ENCODE assay signal across 10 cellular contexts in the genomic region with DNA sequence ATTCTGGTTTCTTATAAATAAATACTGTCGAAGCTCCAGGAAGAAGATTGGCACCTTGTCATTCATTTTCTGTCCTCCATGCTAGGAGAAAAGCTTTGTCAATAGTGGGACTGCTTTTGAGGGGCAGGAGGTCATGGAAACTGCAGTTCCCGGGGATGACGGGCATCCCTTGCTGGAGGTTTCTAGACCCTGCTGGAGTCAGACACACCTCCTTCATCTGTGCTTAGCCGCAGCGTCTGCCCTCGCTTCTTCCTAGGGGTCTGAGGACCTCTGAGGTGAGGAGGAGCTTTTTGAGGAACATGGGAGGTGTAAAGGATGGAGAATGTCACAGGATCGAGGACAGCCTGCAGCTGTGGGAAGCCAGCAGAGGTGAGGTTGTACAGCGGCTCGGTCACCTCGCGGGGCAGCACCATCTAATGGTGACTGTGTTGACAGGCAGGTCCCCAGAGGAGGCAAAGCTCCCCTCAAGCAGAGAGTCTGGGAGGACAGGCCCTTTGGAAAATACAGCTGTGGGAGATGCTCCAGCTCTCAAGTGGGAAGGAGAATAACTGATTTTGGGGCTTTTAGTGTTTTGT.
A peak's percentile ranks its signal among the peaks of the same experiment; 100 is the strongest.
DNase-seq lines count a peak whose midpoint lies in the region; ATAC-seq, FAIRE-seq and TF ChIP-seq lines count a peak whose summit lies in the region.
"Had no signal": no experiment of that assay in that cellular context is flagged by ENCODE, and none has a peak within 500 bp of the region (broad histone marks: within the 10 kb centered on the region; RNA-seq: fewer than 3 reads in every experiment).

No MANE protein-coding gene starts in this region.

- peaks cover 1% of the 10 kb centered on the region for H3K79me2 ChIP-seq in mesendoderm (ENCODE audit: control insufficient read depth, insufficient read depth, low read length)

- H3K36me3 ChIP-seq in mesendoderm (ENCODE audit: control insufficient read depth, insufficient read depth, low read length): no peaks in the 10 kb centered on the region

- no peak overlapping the region for H3K4me2 ChIP-seq in mesendoderm (ENCODE audit: low read length)

- DNase-seq in D721Med (ENCODE audit: insufficient read length, low spot score) (no peak), HuH-7.5 (ENCODE audit: low spot score) (peak; percentile 9), cerebellar cortex (ENCODE audit: low spot score) (peak; percentile 8), mesendoderm (peak; percentile 82), DMS153 (lab: John Stamatoyannopoulos, UW) (no peak), GOT3 (lab: John Stamatoyannopoulos, UW) (no peak), ureter (ENCODE audit: low spot score) (no peak)
- DNase-seq: dorsolateral prefrontal cortex, T1000 had no signal

- H3K23ac ChIP-seq in mesendoderm (ENCODE audit: low read length): no peak overlapping the region

- H3K4ac ChIP-seq in mesendoderm (ENCODE audit: low read depth, low read length): no peak overlapping the region

- peaks cover 7% of the 10 kb centered on the region for H3K79me1 ChIP-seq in mesendoderm (ENCODE audit: low read length)

- no peak overlapping the region for H3K9ac ChIP-seq in mesendoderm (ENCODE audit: low read length)

- H4K8ac ChIP-seq in mesendoderm (ENCODE audit: low read depth, low read length): no peak overlapping the region

- no peaks in the 10 kb centered on the region for H3K4me1 ChIP-seq in mesendoderm (ENCODE audit: control insufficient read depth, low read depth, low read length)

- no peak overlapping the region for H3K27ac ChIP-seq in mesendoderm (ENCODE audit: low read depth, low read length)

- no peak for FAIRE-seq in D721Med (lab: Jason Lieb, UNC)

- no peak for ATAC-seq in GM18505 (IDR thresholded peaks at IDR 0.05; ENCODE audit: unreplicated experiment)

- no peak overlapping the region for H2AK5ac ChIP-seq in mesendoderm (ENCODE audit: low read length)

- no peak overlapping the region for H4K5ac ChIP-seq in mesendoderm (ENCODE audit: low read length)

- peak; percentile 27 for TF ChIP-seq CTCF in D721Med (IDR thresholded peaks at IDR 0.05; ENCODE audit: insufficient read depth, missing control alignments)

- no peak overlapping the region for H3K4me3 ChIP-seq in mesendoderm (ENCODE audit: low read length)
- H3K4me3 ChIP-seq: dorsolateral prefrontal cortex had no signal

- TF ChIP-seq POLR2A in GM18505 (IDR thresholded peaks at IDR 0.05; ENCODE audit: borderline replicate concordance, extremely low read depth, insufficient read depth, insufficient read length): no peak

- H2BK5ac ChIP-seq in mesendoderm (ENCODE audit: low read length): no peak overlapping the region

- H3K27me3 ChIP-seq in mesendoderm (ENCODE audit: insufficient read depth, low read length, poor library complexity): no peaks in the 10 kb centered on the region
- H3K27me3 ChIP-seq: dorsolateral prefrontal cortex had no signal

- no peak overlapping the region for H2BK120ac ChIP-seq in mesendoderm (ENCODE audit: low read depth, low read length)

- no peak overlapping the region for H3K56ac ChIP-seq in mesendoderm (ENCODE audit: low read length)

- no peak overlapping the region for H3K18ac ChIP-seq in mesendoderm (ENCODE audit: low read length)

- no peak overlapping the region for H2BK15ac ChIP-seq in mesendoderm (replicated peaks; ENCODE audit: low read depth)

- no CpG with 5 or more reads among the region's 11 CpGs for WGBS in mesendoderm (ENCODE audit: extremely low coverage, insufficient coverage, low lambda C conversion rate)

Comparison
In these comparisons a context has a peak if more than half of its experiments do, and no peak if none do; other contexts are left out.
1. DNase-seq: peak in HuH-7.5 (single experiment), cerebellar cortex (single experiment) and mesendoderm (single experiment); none in D721Med (single experiment), DMS153 (single experiment), GOT3 (single experiment) and ureter (single experiment).